In the genomic region with DNA sequence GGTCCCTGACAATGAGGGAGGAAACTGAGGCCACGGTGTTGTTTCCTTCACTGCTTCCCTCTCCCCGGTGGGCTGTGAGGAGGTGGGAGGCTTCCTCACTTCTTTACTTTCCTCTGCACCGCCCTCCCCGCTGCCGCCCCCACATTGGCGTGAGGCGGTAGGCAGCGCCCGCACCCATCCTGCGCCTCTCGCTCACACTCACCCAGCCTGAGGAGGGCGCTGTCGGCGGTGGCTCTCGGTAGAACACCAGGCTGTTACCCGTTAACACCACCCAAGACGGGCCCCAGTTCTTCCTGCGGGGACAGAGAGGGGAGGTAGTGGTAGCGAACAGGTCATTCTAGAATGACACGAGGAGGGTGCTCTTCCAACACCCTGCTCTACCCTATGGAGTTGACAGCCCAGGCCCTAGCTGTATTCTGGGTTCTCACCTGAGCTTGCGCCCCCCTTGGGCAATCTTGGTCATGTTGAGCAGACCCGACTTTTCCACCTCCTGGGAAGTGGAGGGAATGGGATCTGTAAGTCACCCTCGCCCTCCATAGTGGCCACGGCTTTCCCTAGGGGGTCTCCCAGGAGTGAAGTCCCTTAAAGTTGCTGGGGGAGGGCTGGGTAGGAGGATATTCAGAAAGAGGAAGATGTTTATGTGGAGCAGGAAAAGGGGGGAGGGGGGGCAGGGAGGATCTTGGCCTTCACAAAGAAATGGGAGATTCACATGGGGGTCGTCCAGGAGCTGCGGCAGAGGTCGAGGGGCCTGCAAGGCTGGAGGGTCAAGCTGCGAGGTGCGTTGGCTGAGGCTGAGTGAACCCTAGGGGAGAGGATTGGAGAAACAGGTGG, we compare ENCODE assay signal across 2 cellular contexts.
TF ChIP-seq lines count a peak whose summit lies in the region.

No MANE protein-coding gene starts in this region.

TF ChIP-seq in SK-N-SH treated with all-trans-retinoic acid at 6 μM for 48 hours, 23 proteins besides CTCF, POLR2A, EP300 and RAD21:
- TF ChIP-seq ZNF70 (CRISPR knock-in tag; IDR thresholded peaks at IDR 0.05), result no peak
- TF ChIP-seq CSDC2 (CRISPR knock-in tag; IDR thresholded peaks at IDR 0.05), result no peak
- no peak for TF ChIP-seq ARNTL (CRISPR knock-in tag; IDR thresholded peaks at IDR 0.05; ENCODE audit: borderline replicate concordance, low read depth)
- no peak for TF ChIP-seq TSHZ2 (CRISPR knock-in tag; IDR thresholded peaks at IDR 0.05)
- TF ChIP-seq ZNF8 (CRISPR knock-in tag; IDR thresholded peaks at IDR 0.05), result no peak
- no peak for TF ChIP-seq TCF4 (CRISPR knock-in tag; IDR thresholded peaks at IDR 0.05; ENCODE audit: borderline replicate concordance)
- TF ChIP-seq, protein P1, sequence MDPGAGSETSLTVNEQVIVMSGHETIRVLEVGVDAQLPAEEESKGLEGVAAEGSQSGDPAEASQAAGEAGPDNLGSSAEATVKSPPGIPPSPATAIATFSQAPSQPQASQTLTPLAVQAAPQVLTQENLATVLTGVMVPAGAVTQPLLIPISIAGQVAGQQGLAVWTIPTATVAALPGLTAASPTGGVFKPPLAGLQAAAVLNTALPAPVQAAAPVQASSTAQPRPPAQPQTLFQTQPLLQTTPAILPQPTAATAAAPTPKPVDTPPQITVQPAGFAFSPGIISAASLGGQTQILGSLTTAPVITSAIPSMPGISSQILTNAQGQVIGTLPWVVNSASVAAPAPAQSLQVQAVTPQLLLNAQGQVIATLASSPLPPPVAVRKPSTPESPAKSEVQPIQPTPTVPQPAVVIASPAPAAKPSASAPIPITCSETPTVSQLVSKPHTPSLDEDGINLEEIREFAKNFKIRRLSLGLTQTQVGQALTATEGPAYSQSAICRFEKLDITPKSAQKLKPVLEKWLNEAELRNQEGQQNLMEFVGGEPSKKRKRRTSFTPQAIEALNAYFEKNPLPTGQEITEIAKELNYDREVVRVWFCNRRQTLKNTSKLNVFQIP (CRISPR knock-in tag; IDR thresholded peaks at IDR 0.05; ENCODE audit: borderline replicate concordance, low read depth), result no peak
- no peak for TF ChIP-seq GLIS3 (CRISPR knock-in tag; IDR thresholded peaks at IDR 0.05)
- no peak for TF ChIP-seq BACH2 (CRISPR knock-in tag; IDR thresholded peaks at IDR 0.05; ENCODE audit: borderline replicate concordance)
- TF ChIP-seq SNAI2 (CRISPR knock-in tag; IDR thresholded peaks at IDR 0.05), result no peak
- TF ChIP-seq, protein P2, sequence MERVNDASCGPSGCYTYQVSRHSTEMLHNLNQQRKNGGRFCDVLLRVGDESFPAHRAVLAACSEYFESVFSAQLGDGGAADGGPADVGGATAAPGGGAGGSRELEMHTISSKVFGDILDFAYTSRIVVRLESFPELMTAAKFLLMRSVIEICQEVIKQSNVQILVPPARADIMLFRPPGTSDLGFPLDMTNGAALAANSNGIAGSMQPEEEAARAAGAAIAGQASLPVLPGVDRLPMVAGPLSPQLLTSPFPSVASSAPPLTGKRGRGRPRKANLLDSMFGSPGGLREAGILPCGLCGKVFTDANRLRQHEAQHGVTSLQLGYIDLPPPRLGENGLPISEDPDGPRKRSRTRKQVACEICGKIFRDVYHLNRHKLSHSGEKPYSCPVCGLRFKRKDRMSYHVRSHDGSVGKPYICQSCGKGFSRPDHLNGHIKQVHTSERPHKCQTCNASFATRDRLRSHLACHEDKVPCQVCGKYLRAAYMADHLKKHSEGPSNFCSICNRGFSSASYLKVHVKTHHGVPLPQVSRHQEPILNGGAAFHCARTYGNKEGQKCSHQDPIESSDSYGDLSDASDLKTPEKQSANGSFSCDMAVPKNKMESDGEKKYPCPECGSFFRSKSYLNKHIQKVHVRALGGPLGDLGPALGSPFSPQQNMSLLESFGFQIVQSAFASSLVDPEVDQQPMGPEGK (CRISPR knock-in tag; IDR thresholded peaks at IDR 0.05; ENCODE audit: borderline replicate concordance), result no peak
- no peak for TF ChIP-seq ZNF565 (CRISPR knock-in tag; conservative IDR thresholded peaks at IDR 0.05; ENCODE audit: low read depth)
- TF ChIP-seq ZFP3 (CRISPR knock-in tag; IDR thresholded peaks at IDR 0.05), result no peak
- TF ChIP-seq ZC3H10 (CRISPR knock-in tag; IDR thresholded peaks at IDR 0.05), result no peak
- TF ChIP-seq ESRRG (CRISPR knock-in tag; IDR thresholded peaks at IDR 0.05), result no peak
- TF ChIP-seq OSR1 (CRISPR knock-in tag; IDR thresholded peaks at IDR 0.05), result no peak
- no peak for TF ChIP-seq PPARA (CRISPR knock-in tag; IDR thresholded peaks at IDR 0.05; ENCODE audit: borderline replicate concordance)
- TF ChIP-seq RARB (CRISPR knock-in tag; IDR thresholded peaks at IDR 0.05), result no peak
- no peak for TF ChIP-seq CSRNP3 (CRISPR knock-in tag; IDR thresholded peaks at IDR 0.05)

TF ChIP-seq in K562, 482 proteins besides CTCF, POLR2A, EP300 and RAD21:
- TF ChIP-seq, protein P3, sequence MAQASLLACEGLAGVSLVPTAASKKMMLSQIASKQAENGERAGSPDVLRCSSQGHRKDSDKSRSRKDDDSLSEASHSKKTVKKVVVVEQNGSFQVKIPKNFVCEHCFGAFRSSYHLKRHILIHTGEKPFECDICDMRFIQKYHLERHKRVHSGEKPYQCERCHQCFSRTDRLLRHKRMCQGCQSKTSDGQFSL (CRISPR knock-in tag; IDR thresholded peaks at IDR 0.05), result peak; percentile 25; the same call in 1 of the 2 replicates
- TF ChIP-seq, protein P3 (tag; IDR thresholded peaks at IDR 0.05), result no peak
- TF ChIP-seq UBTF (IDR thresholded peaks at IDR 0.05; ENCODE audit: borderline replicate concordance in 1 of 2, low read depth in 2 of 2, low read length in 2 of 2), result no peak
- TF ChIP-seq ZBTB33 (CRISPR knock-in tag; IDR thresholded peaks at IDR 0.05), result peak; percentile 41; the same call in 1 of the 2 replicates
- TF ChIP-seq EGR1 (conservative IDR thresholded peaks at IDR 0.05), result 0 out of 2 replicates have a peak, but pooled peaks have one; percentile 8
